Comparison of ENCODE assay signal across 1 cellular context in the genomic region with DNA sequence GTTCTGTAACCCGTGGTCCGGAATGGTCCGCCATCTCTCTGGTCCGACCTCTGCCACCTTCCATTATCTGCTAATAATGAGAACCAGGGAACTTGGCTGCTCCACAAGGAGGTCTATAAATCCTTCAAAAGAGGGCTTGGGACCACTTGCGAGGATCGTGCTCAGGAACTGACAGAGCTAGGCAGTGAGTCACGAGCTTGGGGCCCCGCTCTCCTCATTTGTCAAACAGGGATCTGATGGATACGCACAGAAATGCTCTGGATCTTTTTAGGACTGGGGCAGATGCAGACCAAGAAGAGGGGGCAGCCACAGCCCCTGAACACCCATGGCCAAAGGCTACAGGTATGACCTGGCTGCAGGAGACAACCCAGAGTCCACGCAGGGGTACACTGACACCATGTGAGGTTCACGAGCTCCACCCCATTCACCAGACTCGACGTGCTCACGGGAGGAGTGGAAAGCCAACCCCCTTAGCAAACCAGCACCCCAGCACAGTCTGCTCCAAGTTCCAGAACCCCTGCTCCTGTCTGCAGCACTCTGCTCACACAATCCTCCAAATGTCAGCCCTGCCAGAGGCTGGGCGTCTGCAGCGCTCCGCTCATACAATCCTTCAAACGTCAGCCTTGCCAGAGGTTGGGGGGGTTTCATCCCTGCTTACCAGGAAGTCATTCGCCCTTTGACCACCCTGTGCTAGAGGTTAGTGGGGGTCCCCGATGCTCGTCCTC.
TF ChIP-seq lines count a peak whose summit lies in the region.

No MANE protein-coding gene starts in this region.

TF ChIP-seq in K562, 482 proteins besides CTCF, POLR2A, EP300 and RAD21:
- TF ChIP-seq RBM22 (IDR thresholded peaks at IDR 0.05; ENCODE audit: low read depth, low read length, poor library complexity, severe bottlenecking) (peak; percentile 41), POLR2G (IDR thresholded peaks at IDR 0.05; ENCODE audit: low read depth, low read length) (peak; percentile 23; the same call in 1 of the 2 replicates), SUPT5H (IDR thresholded peaks at IDR 0.05) (no peak)
